8 cellular contexts compared by ENCODE assay signal in genomic region chr14:23055621-23056256, GRCh38. TPM values are rescaled to one million over a fixed set of nuclear protein-coding genes. Genes with fewer than 3 reads are reported as not detected.
DNase-seq lines count a peak whose midpoint lies in the region; ATAC-seq and TF ChIP-seq lines count a peak whose summit lies in the region.

No MANE protein-coding gene starts in this region.

- no peaks in the 10 kb centered on the region for H4K20me1 ChIP-seq in hepatocyte (ENCODE audit: insufficient read depth, poor library complexity, severe bottlenecking)

- intact Hi-C loops in Right ventricle myocardium superior (cut with DNase I) (no loop called here), cardiac septum (cut with DNase I) (loop anchor here (5.0 kb wide), 1 partner anchor 48 kb away; no protein-coding TSS in a partner anchor)

- ATAC-seq in Right ventricle myocardium superior (ENCODE audit: poor library complexity) (no peak), HG03354 (IDR thresholded peaks at IDR 0.05; ENCODE audit: poor library complexity, severe bottlenecking, unreplicated experiment) (no peak), HG03432 (IDR thresholded peaks at IDR 0.05; ENCODE audit: unreplicated experiment) (no peak)
- ATAC-seq in stimulated activated naive B cell treated with anti-CD40 and anti-IgM and Interleukin-4, amounts not matched to agents 10 μg/mL and 1 μg/mL and 100 μg/mL, for 72 hours (replicated peaks): peak in 1 of 2 donors; percentile 4

- no peaks in the 10 kb centered on the region for H3K79me2 ChIP-seq in hepatocyte

- peaks cover 13 to 17% of the 10 kb centered on the region in 2 donors for H3K36me3 Mint-ChIP-seq in stimulated activated naive B cell treated with anti-CD40 and anti-IgM and Interleukin-4, amounts not matched to agents 10 μg/mL and 1 μg/mL and 100 μg/mL, for 72 hours

- peak overlapping the region; percentile 99 for H3K4me2 ChIP-seq in hepatocyte

- peaks cover 25 to 31% of the 10 kb centered on the region in 2 donors for H3K4me1 Mint-ChIP-seq in stimulated activated naive B cell treated with anti-CD40 and anti-IgM and Interleukin-4, amounts not matched to agents 10 μg/mL and 1 μg/mL and 100 μg/mL, for 72 hours

- no peak for TF ChIP-seq CTCF in hepatocyte (IDR thresholded peaks at IDR 0.05; ENCODE audit: poor library complexity)

- WGBS in hepatocyte (ENCODE audit: low lambda C conversion rate, missing lambda C conversion rate): 43% methylated on average over 9 of the region's 9 CpGs

- H3K4me1 ChIP-seq in SJCRH30: peaks cover 3% of the 10 kb centered on the region; the same call in 1 of the 2 replicates
- H3K4me1 ChIP-seq in hepatocyte (ENCODE audit: insufficient read depth): peaks cover 12% of the 10 kb centered on the region

- no peaks in the 10 kb centered on the region for H3K9me3 ChIP-seq in SJCRH30 (replicated peaks)
- no peaks in the 10 kb centered on the region for H3K9me3 ChIP-seq in hepatocyte (ENCODE audit: low read depth)

- H3K4me3 Mint-ChIP-seq in stimulated activated naive B cell treated with anti-CD40 and anti-IgM and Interleukin-4, amounts not matched to agents 10 μg/mL and 1 μg/mL and 100 μg/mL, for 72 hours: peak overlapping the region; percentile 80 to 84

- peak overlapping the region; percentile 81 for H3K27ac Mint-ChIP-seq in stimulated activated naive B cell treated with anti-CD40 and anti-IgM and Interleukin-4, amounts not matched to agents 10 μg/mL and 1 μg/mL and 100 μg/mL, for 72 hours

- H3K27me3 Mint-ChIP-seq in stimulated activated naive B cell treated with anti-CD40 and anti-IgM and Interleukin-4, amounts not matched to agents 10 μg/mL and 1 μg/mL and 100 μg/mL, for 72 hours: no peaks in the 10 kb centered on the region

- no peaks in the 10 kb centered on the region for H3K27me3 ChIP-seq in SJCRH30
- H3K27me3 ChIP-seq in hepatocyte: no peaks in the 10 kb centered on the region

- no peaks in the 10 kb centered on the region for H3K9me3 Mint-ChIP-seq in stimulated activated naive B cell treated with anti-CD40 and anti-IgM and Interleukin-4, amounts not matched to agents 10 μg/mL and 1 μg/mL and 100 μg/mL, for 72 hours

- no peak overlapping the region for H2AFZ ChIP-seq in hepatocyte

- H3K4me3 ChIP-seq in SJCRH30 (no peak overlapping the region; the same call in 1 of the 2 replicates), hepatocyte (no peak overlapping the region)

- peak; percentile 58 for DNase-seq in Right ventricle myocardium superior
- no peak for DNase-seq in cardiac septum (ENCODE audit: low spot score)
- peak; percentile 31 to 48 for DNase-seq in SJCRH30
- DNase-seq in hepatocyte (ENCODE audit: low spot score): peak; percentile 52
- DNase-seq in stimulated activated naive B cell treated with anti-CD40 and anti-IgM and Interleukin-4, amounts not matched to agents 10 μg/mL and 1 μg/mL and 100 μg/mL, for 72 hours: no peak
- DNase-seq in NCI-H524 treated with DMSO at 0.1 percent for 48 hours (lab: John Stamatoyannopoulos, UW): no peak

- H3K36me3 ChIP-seq in SJCRH30: peaks cover 13% of the 10 kb centered on the region
- no peaks in the 10 kb centered on the region for H3K36me3 ChIP-seq in hepatocyte (replicated peaks; ENCODE audit: insufficient read depth, low read depth)

- H3K27ac ChIP-seq in SJCRH30: no peak overlapping the region
- H3K27ac ChIP-seq in hepatocyte: no peak overlapping the region

- H3K9me2 ChIP-seq in hepatocyte (replicated peaks; ENCODE audit: insufficient read depth): no peaks in the 10 kb centered on the region

RNA-seq across cellular contexts. Expression of gene CDH24, which starts 1.6 kb away (rescaled TPM):
- 1.6 TPM for total RNA-seq in Right ventricle myocardium superior
- total RNA-seq in cardiac septum: 2.6 TPM
- total RNA-seq in SJCRH30 (2014; rRNA removed; shearing (Covaris generic)): 8.3 and 9.6 TPM in 2 replicates
- 6.7 and 6.9 TPM in 2 replicates for total RNA-seq in hepatocyte
- 18.0 and 19.8 TPM in 2 replicates for polyA plus RNA-seq in hepatocyte

RNA-seq across cellular contexts. Expression of gene PSMB11, which starts 13.7 kb away (rescaled TPM):
- not detected for total RNA-seq in Right ventricle myocardium superior
- total RNA-seq in cardiac septum: not detected
- total RNA-seq in SJCRH30 (2014; rRNA removed; shearing (Covaris generic)): not detected in 2 replicates
- not detected in 2 replicates for total RNA-seq in hepatocyte
- polyA plus RNA-seq in hepatocyte: not detected in 2 replicates

RNA-seq across cellular contexts. Expression of gene PSMB5, which starts 21.0 kb away (rescaled TPM):
- total RNA-seq in Right ventricle myocardium superior (129 TPM), cardiac septum (120 TPM), hepatocyte (171 and 190 TPM in 2 replicates)
- total RNA-seq in SJCRH30 (2014; rRNA removed; shearing (Covaris generic)): 224 and 242 TPM in 2 replicates
- polyA plus RNA-seq in hepatocyte: 299 and 319 TPM in 2 replicates

RNA-seq across cellular contexts. Expression of gene ACIN1, which starts 39.2 kb away (rescaled TPM):
- 65.8 TPM for total RNA-seq in Right ventricle myocardium superior
- 72.4 TPM for total RNA-seq in cardiac septum
- 143 and 164 TPM in 2 replicates for total RNA-seq in SJCRH30 (2014; rRNA removed; shearing (Covaris generic))
- 97.5 and 108 TPM in 2 replicates for total RNA-seq in hepatocyte
- 44.3 and 49.2 TPM in 2 replicates for polyA plus RNA-seq in hepatocyte

RNA-seq across cellular contexts. Expression of gene C14orf119, which starts 39.6 kb away (rescaled TPM):
- 20.6 TPM for total RNA-seq in Right ventricle myocardium superior
- total RNA-seq in cardiac septum: 28.9 TPM
- 43.6 and 46.0 TPM in 2 replicates for total RNA-seq in SJCRH30 (2014; rRNA removed; shearing (Covaris generic))
- total RNA-seq in hepatocyte: 47.7 and 64.9 TPM in 2 replicates
- 118 and 146 TPM in 2 replicates for polyA plus RNA-seq in hepatocyte

Comparison
In these comparisons a context has a peak if more than half of its experiments do, and no peak if none do; other contexts are left out.
1. DNase-seq: peak in Right ventricle myocardium superior (single experiment), SJCRH30 (2 of 2) and hepatocyte (single experiment); none in cardiac septum (single experiment), stimulated activated naive B cell treated with anti-CD40 and anti-IgM and Interleukin-4, amounts not matched to agents 10 μg/mL and 1 μg/mL and 100 μg/mL, for 72 hours (single experiment) and NCI-H524 treated with DMSO at 0.1 percent for 48 hours (single experiment).